ENCODE assay signal across 15 cellular contexts in genomic region chr17:37802712-37803416, GRCh38. TPM values are rescaled to one million over a fixed set of nuclear protein-coding genes. Genes with fewer than 3 reads are reported as not detected.
A peak's percentile ranks its signal among the peaks of the same experiment; 100 is the strongest.
DNase-seq lines count a peak whose midpoint lies in the region; ATAC-seq and TF ChIP-seq lines count a peak whose summit lies in the region.
"Had no signal": no experiment of that assay in that cellular context is flagged by ENCODE, and none has a peak within 500 bp of the region (broad histone marks: within the 10 kb centered on the region; RNA-seq: fewer than 3 reads in every experiment).

No MANE protein-coding gene starts in this region.

- H3K9me3 Mint-ChIP-seq in immature natural killer cell (no peaks in the 10 kb centered on the region), CD14-positive monocyte (peaks cover 0 to 2% (median 0%) of the 10 kb centered on the region in 7 donors)
- H3K9me3 Mint-ChIP-seq: activated CD8-positive, alpha-beta T cell treated with anti-CD3 and anti-CD28 coated beads for 36 hours had no signal

- H3K4me3 ChIP-seq in AG09309 (ENCODE audit: control insufficient read depth, low read depth, low read length), result no peak overlapping the region
- no peak overlapping the region for H3K4me3 ChIP-seq in LNCaP clone FGC (ENCODE audit: low read depth, low read length)
- H3K4me3 ChIP-seq: skin epidermis, upper lobe of left lung had no signal

- no peaks in the 10 kb centered on the region for H3K4me1 Mint-ChIP-seq in immature natural killer cell
- H3K4me1 Mint-ChIP-seq in CD14-positive monocyte, result peaks cover 4% of the 10 kb centered on the region

- intact Hi-C loops in CD14-positive monocyte (cut with micrococcal nuclease), result no loop called here

- ATAC-seq in HG03457 (IDR thresholded peaks at IDR 0.05; ENCODE audit: unreplicated experiment) (no peak), HG03565 (IDR thresholded peaks at IDR 0.05; ENCODE audit: unreplicated experiment) (no peak)
- ATAC-seq: activated CD8-positive, alpha-beta T cell treated with anti-CD3 and anti-CD28 coated beads for 36 hours had no signal

- no peak for TF ChIP-seq CTCF in AG09309 (IDR thresholded peaks at IDR 0.05; ENCODE audit: control insufficient read depth, insufficient read depth, low read depth, low read length, missing control alignments)
- TF ChIP-seq CTCF in LNCaP clone FGC (IDR thresholded peaks at IDR 0.05; ENCODE audit: control insufficient read depth, extremely low read depth, insufficient read depth), result no peak
- no peak for TF ChIP-seq CTCF in CD14-positive monocyte (IDR thresholded peaks at IDR 0.05)

- H3K4me3 Mint-ChIP-seq in immature natural killer cell, result no peak overlapping the region
- H3K4me3 Mint-ChIP-seq in CD14-positive monocyte, result no peak overlapping the region
- H3K4me3 Mint-ChIP-seq: activated CD8-positive, alpha-beta T cell treated with anti-CD3 and anti-CD28 coated beads for 36 hours; CD4-positive, alpha-beta memory T cell had no signal

- H3K27ac Mint-ChIP-seq in immature natural killer cell (no peak overlapping the region), CD14-positive monocyte (no peak overlapping the region)
- H3K27ac Mint-ChIP-seq: activated CD8-positive, alpha-beta T cell treated with anti-CD3 and anti-CD28 coated beads for 36 hours; CD4-positive, alpha-beta memory T cell had no signal

- H3K36me3 Mint-ChIP-seq in immature natural killer cell (no peaks in the 10 kb centered on the region), CD14-positive monocyte (no peaks in the 10 kb centered on the region)
- H3K36me3 Mint-ChIP-seq: CD4-positive, alpha-beta memory T cell had no signal

- H3K27me3 Mint-ChIP-seq in immature natural killer cell (ENCODE audit: low read depth in 3 of 3) (peaks cover 1 to 14% (median 4%) of the 10 kb centered on the region in 3 donors), CD14-positive monocyte (ENCODE audit: low read depth in 3 of 3) (peaks cover 0 to 4% (median 2%) of the 10 kb centered on the region in 3 donors)

- DNase-seq in AG09309 (ENCODE audit: low read depth) (peak; percentile 44), LNCaP clone FGC (ENCODE audit: low read depth) (peak; percentile 91), fibroblast of gingiva (ENCODE audit: low read depth) (peak; percentile 41), mucosa of gallbladder (ENCODE audit: low spot score) (peak; percentile 32), immature natural killer cell (no peak), CD14-positive monocyte (ENCODE audit: low spot score) (no peak)
- DNase-seq: activated CD8-positive, alpha-beta T cell treated with anti-CD3 and anti-CD28 coated beads for 36 hours; activated naive CD4-positive, alpha-beta T cell treated with anti-CD3 and anti-CD28 coated beads, Interleukin-2, amount 50 U/mL, for 16 hours; CD4-positive, alpha-beta memory T cell; hippocampal formation; NCI-H1930; upper lobe of left lung had no signal

RNA-seq across cellular contexts. Expression of gene HNF1B, which starts 58.0 kb away (rescaled TPM):
- total RNA-seq in mucosa of gallbladder, result 142 TPM
- polyA plus RNA-seq in immature natural killer cell (not detected), CD14-positive monocyte (not detected)
- total RNA-seq: CD4-positive, alpha-beta memory T cell had no signal
- polyA plus RNA-seq: CD4-positive, alpha-beta memory T cell had no signal

Comparison
In these comparisons a context has a peak if more than half of its experiments do, and no peak if none do; other contexts are left out.
1. DNase-seq: peak in AG09309 (single experiment), LNCaP clone FGC (single experiment), fibroblast of gingiva (single experiment) and mucosa of gallbladder (single experiment); none in immature natural killer cell (0 of 3) and CD14-positive monocyte (single experiment).